14 cellular contexts compared by ENCODE assay signal in genomic region chr4:40299704-40300336, GRCh38. TPM values are rescaled to one million over a fixed set of nuclear protein-coding genes. Genes with fewer than 3 reads are reported as not detected.
A peak's percentile ranks its signal among the peaks of the same experiment; 100 is the strongest.
DNase-seq lines count a peak whose midpoint lies in the region; ATAC-seq, FAIRE-seq and TF ChIP-seq lines count a peak whose summit lies in the region.
"Had no signal": no experiment of that assay in that cellular context is flagged by ENCODE, and none has a peak within 500 bp of the region (broad histone marks: within the 10 kb centered on the region; RNA-seq: fewer than 3 reads in every experiment).

No MANE protein-coding gene starts in this region.

- CTCF ChIA-PET in HepG2 (lab: Yijun Ruan, JAX; ENCODE audit: low intra/inter-chr PET ratio, low total read pairs), result no interaction called here

- no peak for TF ChIP-seq CTCF in liver (IDR thresholded peaks at IDR 0.05; ENCODE audit: low read depth, low read length, missing input control)
- TF ChIP-seq CTCF in HepG2 (CRISPR knock-in tag; IDR thresholded peaks at IDR 0.05), result no peak
- TF ChIP-seq CTCF in OCI-LY1 (IDR thresholded peaks at IDR 0.05; ENCODE audit: low read length), result peak; percentile 39; the same call in 1 of the 2 replicates

- POLR2A ChIA-PET in HepG2 (lab: Yijun Ruan, JAX), result no interaction called here

- H3K9ac ChIP-seq in liver (ENCODE audit: low read depth in 1 of 2, low read length in 2 of 2) (no peak overlapping the region), HepG2 (ENCODE audit: insufficient read depth, low read depth, low read length) (no peak overlapping the region), OCI-LY1 (ENCODE audit: low read length) (peak overlapping the region; percentile 89)

- H3K4me2 ChIP-seq in HepG2 (ENCODE audit: low read depth, low read length) (no peak overlapping the region), OCI-LY1 (ENCODE audit: low read length) (peak overlapping the region; percentile 67)

- H3K27me3 ChIP-seq in liver (ENCODE audit: control insufficient read depth in 4 of 4, insufficient read depth in 4 of 4, low read length in 3 of 4) (no peaks in the 10 kb centered on the region), HepG2 (ENCODE audit: control insufficient read depth in 1 of 2, insufficient read depth in 2 of 2, low read length in 2 of 2) (no peaks in the 10 kb centered on the region), OCI-LY1 (ENCODE audit: insufficient read depth, low read length) (no peaks in the 10 kb centered on the region)
- no peaks in the 10 kb centered on the region for H3K27me3 ChIP-seq in effector memory CD4-positive, alpha-beta T cell (replicated peaks; ENCODE audit: control insufficient read depth, insufficient read depth, low read length, poor library complexity, severe bottlenecking)

- no peak for DNase-seq in HepG2 (ENCODE audit: low spot score)
- no peak for DNase-seq in effector memory CD4-positive, alpha-beta T cell
- DNase-seq in mucosa of gallbladder (ENCODE audit: low spot score), result no peak
- no peak for DNase-seq in iPS-NIHi11 (ENCODE audit: low spot score)
- DNase-seq in NCI-H510A treated with DMSO at 0.1 percent for 48 hours (lab: John Stamatoyannopoulos, UW), result no peak
- no peak for DNase-seq in head of caudate nucleus
- DNase-seq: activated naive CD4-positive, alpha-beta T cell treated with Interleukin-2 at 50 U/mL for 16 hours; GDM1; NCI-H446 treated with DMSO at 0.1 percent for 48 hours; RPMI8226; stimulated activated naive CD4-positive, alpha-beta T cell treated with Interleukin-2 at 50 U/mL for 16 hours had no signal

- no peak for ATAC-seq in HepG2

- H3K9me2 ChIP-seq in OCI-LY1 (ENCODE audit: low read depth, low read length), result no peaks in the 10 kb centered on the region

- FAIRE-seq in HepG2 (lab: Jason Lieb, UNC), result no peak

- 40% methylated on average over 5 of the region's 5 CpGs for WGBS in liver
- WGBS in HepG2 (ENCODE audit: low lambda C conversion rate), result 19% methylated on average over 3 of the region's 5 CpGs

- in situ Hi-C loops in HepG2 (cut with HindIII; ENCODE audit: extremely low pct_ligation_motif_present, low pct_unique_long_range_greater_than_20kb), result no loop called here

- H3K9me3 ChIP-seq in liver (ENCODE audit: control insufficient read depth in 4 of 4, low read length in 3 of 4) (no peaks in the 10 kb centered on the region), HepG2 (ENCODE audit: low read length) (peaks cover 10% of the 10 kb centered on the region), OCI-LY1 (ENCODE audit: low read length) (no peaks in the 10 kb centered on the region)
- H3K9me3 ChIP-seq in effector memory CD4-positive, alpha-beta T cell (ENCODE audit: control insufficient read depth, low read length), result no peaks in the 10 kb centered on the region
- H3K9me3 ChIP-seq: prostate gland had no signal

- no peak for TF ChIP-seq RAD21 in liver (IDR thresholded peaks at IDR 0.05)
- TF ChIP-seq RAD21 in HepG2 (CRISPR knock-in tag; IDR thresholded peaks at IDR 0.05), result no peak

- TF ChIP-seq EP300 in HepG2 (IDR thresholded peaks at IDR 0.05; ENCODE audit: low read depth in 2 of 2, low read length in 2 of 2) (no peak), HepG2 (CRISPR knock-in tag; IDR thresholded peaks at IDR 0.05; ENCODE audit: borderline replicate concordance) (no peak)

- H3K36me3 ChIP-seq in liver (ENCODE audit: control insufficient read depth in 4 of 4, insufficient read depth in 3 of 4, low read depth in 1 of 4, low read length in 3 of 4) (no peaks in the 10 kb centered on the region), HepG2 (replicated peaks in 1 of 2; ENCODE audit: control insufficient read depth in 1 of 2, insufficient read depth in 2 of 2, low read length in 2 of 2) (no peaks in the 10 kb centered on the region), OCI-LY1 (ENCODE audit: insufficient read depth, low read length) (peaks cover 5% of the 10 kb centered on the region; the same call in 1 of the 2 replicates)
- H3K36me3 ChIP-seq in effector memory CD4-positive, alpha-beta T cell (ENCODE audit: control insufficient read depth, insufficient read depth, low read length), result peaks cover 3% of the 10 kb centered on the region
- H3K36me3 ChIP-seq: prostate gland had no signal

- H3K4me3 ChIP-seq in liver (ENCODE audit: low read depth in 1 of 3, low read length in 3 of 3) (no peak overlapping the region), HepG2 (replicated peaks in 1 of 3; ENCODE audit: insufficient read depth in 1 of 3, low read depth in 2 of 3, low read length in 3 of 3) (no peak overlapping the region), OCI-LY1 (ENCODE audit: low read depth, low read length, poor library complexity, severe bottlenecking) (peak overlapping the region; percentile 42)
- H3K4me3 ChIP-seq in effector memory CD4-positive, alpha-beta T cell (ENCODE audit: insufficient read depth, low read depth, low read length, poor library complexity, severe bottlenecking), result no peak overlapping the region
- H3K4me3 ChIP-seq: prostate gland had no signal

- no peaks in the 10 kb centered on the region for H4K20me1 ChIP-seq in HepG2 (ENCODE audit: insufficient read depth, low read length)
- H4K20me1 ChIP-seq in OCI-LY1 (ENCODE audit: insufficient read depth, low read length), result no peaks in the 10 kb centered on the region

- H2AFZ ChIP-seq in HepG2 (ENCODE audit: low read length) (no peak overlapping the region), OCI-LY1 (ENCODE audit: low read length) (no peak overlapping the region)

- H3K27ac ChIP-seq in liver (ENCODE audit: low read depth in 1 of 2, low read length in 2 of 2) (no peak overlapping the region), HepG2 (ENCODE audit: extremely low read length, insufficient read depth, low read length) (no peak overlapping the region), OCI-LY1 (ENCODE audit: low read depth, low read length, poor library complexity, severe bottlenecking) (peak overlapping the region; percentile 100)
- peak overlapping the region; percentile 79 for H3K27ac ChIP-seq in effector memory CD4-positive, alpha-beta T cell (ENCODE audit: insufficient read depth, low read length, poor library complexity, severe bottlenecking)
- H3K27ac ChIP-seq: prostate gland had no signal

- H3F3A ChIP-seq in OCI-LY1 (ENCODE audit: insufficient read depth, low read length), result peaks cover 28% of the 10 kb centered on the region

- no peaks in the 10 kb centered on the region for H3K4me1 ChIP-seq in liver (ENCODE audit: control insufficient read depth in 4 of 4, insufficient read depth in 4 of 4, low read length in 3 of 4)
- H3K4me1 ChIP-seq in HepG2 (ENCODE audit: insufficient read depth, low read length), result no peaks in the 10 kb centered on the region
- H3K4me1 ChIP-seq in OCI-LY1 (ENCODE audit: insufficient read depth, low read length, severe bottlenecking), result peaks cover 78% of the 10 kb centered on the region
- peaks cover 48% of the 10 kb centered on the region for H3K4me1 ChIP-seq in effector memory CD4-positive, alpha-beta T cell (ENCODE audit: control insufficient read depth, insufficient read depth, low read length, poor library complexity, severe bottlenecking)
- H3K4me1 ChIP-seq: prostate gland had no signal

- intact Hi-C loops in HepG2 (cut with micrococcal nuclease; ENCODE audit: unreplicated experiment), result no loop called here
- intact Hi-C loops in head of caudate nucleus (cut with DNase I), result no loop called here

- H3K79me2 ChIP-seq in HepG2 (ENCODE audit: insufficient read depth, low read length), result no peaks in the 10 kb centered on the region
- no peaks in the 10 kb centered on the region for H3K79me2 ChIP-seq in OCI-LY1 (ENCODE audit: insufficient read depth, low read length)

- BruUV-seq in HepG2 (replicated peaks; lab: Mats Ljungman, UMichigan), result no TSS peak

- TF ChIP-seq POLR2A in HepG2 (IDR thresholded peaks at IDR 0.05; ENCODE audit: insufficient read depth in 1 of 2, low read depth in 2 of 2, low read length in 2 of 2), result no peak

TF ChIP-seq in liver, 16 proteins besides CTCF, POLR2A, EP300 and RAD21:
- TF ChIP-seq HNF4A (conservative IDR thresholded peaks at IDR 0.05), result peak in 1 of 2 donors; percentile 6
- TF ChIP-seq FOXA1 (IDR thresholded peaks at IDR 0.05), result peak; percentile 33
- TF ChIP-seq, protein P1, sequence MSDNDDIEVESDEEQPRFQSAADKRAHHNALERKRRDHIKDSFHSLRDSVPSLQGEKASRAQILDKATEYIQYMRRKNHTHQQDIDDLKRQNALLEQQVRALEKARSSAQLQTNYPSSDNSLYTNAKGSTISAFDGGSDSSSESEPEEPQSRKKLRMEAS (IDR thresholded peaks at IDR 0.05), result no peak
- TF ChIP-seq FOXA2 (IDR thresholded peaks at IDR 0.05), result peak; percentile 63

TF ChIP-seq in HepG2, 621 proteins besides CTCF, POLR2A, EP300 and RAD21:
- TF ChIP-seq MAFG (CRISPR knock-in tag; IDR thresholded peaks at IDR 0.05) (no peak), ZNF713 (CRISPR knock-in tag; IDR thresholded peaks at IDR 0.05) (no peak), ZNF614 (CRISPR knock-in tag; IDR thresholded peaks at IDR 0.05; ENCODE audit: borderline replicate concordance) (no peak)

RNA-seq across cellular contexts. Expression of gene CHRNA9, which starts 35.3 kb away (rescaled TPM):
- total RNA-seq in liver (not detected), HepG2 (2016; rRNA removed; fragmentation: Illumina TruSeq; extraction: Trizol) (not detected in 2 replicates), mucosa of gallbladder (not detected)
- polyA plus RNA-seq in liver (not detected), HepG2 (2011; rRNA removed) (not detected in 2 replicates)
- not detected in 2 replicates for total RNA-seq in HepG2 (2016; cell fraction: cytosol; rRNA removed; fragmentation: Illumina TruSeq; extraction: Trizol; ENCODE audit: low read depth)
- total RNA-seq in HepG2 (2016; cell fraction: insoluble cytoplasmic fraction; rRNA removed; fragmentation: Illumina TruSeq; extraction: Trizol), result not detected in 2 replicates
- total RNA-seq in HepG2 (2016; cell fraction: membrane; rRNA removed; fragmentation: Illumina TruSeq; extraction: Trizol), result not detected in 2 replicates
- not detected in 2 replicates for total RNA-seq in HepG2 (2016; cell fraction: nucleus; rRNA removed; fragmentation: Illumina TruSeq; extraction: Trizol)
- not detected in 2 replicates for polyA plus RNA-seq in HepG2 (2011; cell fraction: cytosol; rRNA removed)
- polyA plus RNA-seq in HepG2 (2011; cell fraction: nucleus; rRNA removed), result not detected in 2 replicates
- not detected in 2 replicates for polyA plus RNA-seq in HepG2 (2012)
- polyA plus RNA-seq in HepG2 (2016; cell fraction: cytosol; fragmentation: Illumina TruSeq; extraction: Trizol; ENCODE audit: low read depth), result not detected in 2 replicates
- polyA plus RNA-seq in HepG2 (2016; cell fraction: insoluble cytoplasmic fraction; fragmentation: Illumina TruSeq; extraction: Trizol; ENCODE audit: low read depth), result not detected in 2 replicates
- polyA plus RNA-seq in HepG2 (2016; cell fraction: membrane; fragmentation: Illumina TruSeq; extraction: Trizol; ENCODE audit: low read depth), result not detected in 2 replicates
- polyA plus RNA-seq in HepG2 (2016; cell fraction: nucleus; fragmentation: Illumina TruSeq; extraction: Trizol; ENCODE audit: insufficient read depth, low read depth), result not detected in 2 replicates
- 81.4 TPM in 1 of 2 replicates, not detected in the other for polyA minus RNA-seq in HepG2 (2011; rRNA and poly(A)+ RNA removed; ENCODE audit: low replicate concordance)
- polyA minus RNA-seq in HepG2 (2011; cell fraction: cytosol; rRNA and poly(A)+ RNA removed), result 0.35 TPM in 1 of 2 replicates, not detected in the other
- polyA minus RNA-seq in HepG2 (2011; cell fraction: nucleus; rRNA and poly(A)+ RNA removed), result not detected in 2 replicates
- total RNA-seq: prostate gland had no signal

Comparison
In these comparisons a context has a peak if more than half of its experiments do, and no peak if none do; other contexts are left out.
1. H3K27ac ChIP-seq: peak in OCI-LY1 (single experiment) and effector memory CD4-positive, alpha-beta T cell (single experiment); none in liver (0 of 2) and HepG2 (single experiment).